In genomic region chr15:65211157-65211982, GRCh38 we compare ENCODE assay signal across 12 cellular contexts. TPM values are rescaled to one million over a fixed set of nuclear protein-coding genes. Genes with fewer than 3 reads are reported as not detected.
DNase-seq lines count a peak whose midpoint lies in the region; ATAC-seq and TF ChIP-seq lines count a peak whose summit lies in the region.
"Had no signal": no experiment of that assay in that cellular context is flagged by ENCODE, and none has a peak within 500 bp of the region (broad histone marks: within the 10 kb centered on the region; RNA-seq: fewer than 3 reads in every experiment).

Gene CILP, minus strand, starts transcription at chr15:65211473. Its CDS starts 1,718 bp downstream, at chr15:65209755.

- H3K4me2 ChIP-seq in fibroblast of lung (ENCODE audit: extremely low read depth, insufficient read depth, low read length): no peak within 1 kb of the TSS
- H3K4me2 ChIP-seq: BLaER1 treated with 17β-estradiol and CSF1 and Interleukin-3, amounts not matched to agents 10 nM and 100 nM had no signal

- peaks cover 10% of the 10 kb centered on the region for H3K27me3 ChIP-seq in fibroblast of lung (ENCODE audit: control insufficient read depth, insufficient read depth, low read length)
- H3K27me3 ChIP-seq: BLaER1 treated with 17β-estradiol and CSF1 and Interleukin-3, amounts not matched to agents 10 nM and 100 nM had no signal

- H4K20me1 ChIP-seq in fibroblast of lung (ENCODE audit: control insufficient read depth, extremely low read depth, insufficient read depth, low read length): no peaks in the 10 kb centered on the region
- H4K20me1 ChIP-seq: BLaER1 treated with 17β-estradiol and CSF1 and Interleukin-3, amounts not matched to agents 10 nM and 100 nM had no signal

- no peak within 1 kb of the TSS for H3K4me3 ChIP-seq in fibroblast of lung (replicated peaks in 1 of 4; ENCODE audit: control extremely low read depth in 1 of 4, insufficient read depth in 1 of 4, low read depth in 3 of 4, low read length in 4 of 4)
- H3K4me3 ChIP-seq: BLaER1 treated with 17β-estradiol and CSF1 and Interleukin-3, amounts not matched to agents 10 nM and 100 nM had no signal

- H3K79me2 ChIP-seq in fibroblast of lung (ENCODE audit: control insufficient read depth, insufficient read depth, low read length): no peaks in the 10 kb centered on the region

- no peak for TF ChIP-seq CTCF in fibroblast of lung (conservative IDR thresholded peaks at IDR 0.05 in 1 of 2, IDR thresholded peaks at IDR 0.05 in 1 of 2; ENCODE audit: low read depth in 1 of 2, low read length in 2 of 2)
- no peak for TF ChIP-seq CTCF in omental fat pad (IDR thresholded peaks at IDR 0.05)

- ATAC-seq in omental fat pad (ENCODE audit: low FRiP score): no peak
- no peak for ATAC-seq in HG02588 (IDR thresholded peaks at IDR 0.05; ENCODE audit: unreplicated experiment)

- H3K27ac ChIP-seq in fibroblast of lung (ENCODE audit: insufficient read depth, low read length): no peak within 1 kb of the TSS
- H3K27ac ChIP-seq: BLaER1 treated with 17β-estradiol and CSF1 and Interleukin-3, amounts not matched to agents 10 nM and 100 nM had no signal

- no peak within 1 kb of the TSS for H3K9ac ChIP-seq in fibroblast of lung (ENCODE audit: insufficient read depth, low read length)
- H3K9ac ChIP-seq: BLaER1 treated with 17β-estradiol and CSF1 and Interleukin-3, amounts not matched to agents 10 nM and 100 nM had no signal

- DNase-seq in AG20443 (ENCODE audit: low spot score): peak; percentile 65
- DNase-seq in NCI-H524 treated with DMSO at 0.1 percent for 48 hours (lab: John Stamatoyannopoulos, UW): peak; percentile 53
- DNase-seq in fibroblast of lung (ENCODE audit: low read depth in 2 of 2): peak; percentile 33 to 67
- no peak for DNase-seq in omental fat pad (ENCODE audit: low spot score)
- DNase-seq in HCEC 1CT: no peak
- DNase-seq in NCI-H146 (lab: John Stamatoyannopoulos, UW): no peak
- no peak for DNase-seq in cerebellar cortex (ENCODE audit: low spot score)
- DNase-seq: natural killer cell had no signal

- H3K4me1 ChIP-seq in fibroblast of lung (ENCODE audit: control insufficient read depth, extremely low read depth, insufficient read depth, low read length): no peaks in the 10 kb centered on the region

- no peaks in the 10 kb centered on the region for H3K9me3 ChIP-seq in fibroblast of lung (ENCODE audit: control insufficient read depth, insufficient read depth, low read depth, low read length)
- H3K9me3 ChIP-seq: BLaER1 treated with 17β-estradiol and CSF1 and Interleukin-3, amounts not matched to agents 10 nM and 100 nM had no signal

- H2AFZ ChIP-seq in fibroblast of lung (ENCODE audit: low read length): no peak within 1 kb of the TSS

- no peaks in the 10 kb centered on the region for H3K36me3 ChIP-seq in fibroblast of lung (ENCODE audit: control insufficient read depth, insufficient read depth, low read length)
- H3K36me3 ChIP-seq: BLaER1 treated with 17β-estradiol and CSF1 and Interleukin-3, amounts not matched to agents 10 nM and 100 nM had no signal

RNA-seq across cellular contexts. Expression of gene CILP, which starts in this region (rescaled TPM):
- total RNA-seq in fibroblast of lung (0.17 and 0.26 TPM in 2 replicates), omental fat pad (100 to 1,000 TPM in 2 of 4 donors, 10 to 100 TPM in 2; 27.2 to 434 (median 75.3) TPM)
- polyA plus RNA-seq in fibroblast of lung: 0.06 and 0.17 TPM in 2 replicates
- polyA plus RNA-seq in fibroblast of lung (2012): 0.06 and 0.10 TPM in 2 replicates
- polyA minus RNA-seq in fibroblast of lung (ENCODE audit: low replicate concordance): not detected in 2 replicates
- total RNA-seq: endothelial cell of umbilical vein had no signal
- polyA plus RNA-seq: IgD-negative memory B cell had no signal

Comparison
In these comparisons a context has a peak if more than half of its experiments do, and no peak if none do; other contexts are left out.
1. RNA of gene CILP (total RNA-seq): 27.2 to 434 TPM in omental fat pad; 0.17 to 0.26 TPM in fibroblast of lung; every median in the first group is over 10 times any median in the second.
2. Peak in DNase-seq in fibroblast of lung; RNA of the gene not detected or under 1 TPM.
3. DNase-seq: peak in AG20443 (single experiment) and NCI-H524 treated with DMSO at 0.1 percent for 48 hours (single experiment); none in omental fat pad (single experiment), HCEC 1CT (single experiment), NCI-H146 (single experiment) and cerebellar cortex (single experiment).